8 cellular contexts compared by ENCODE assay signal in the genomic region with DNA sequence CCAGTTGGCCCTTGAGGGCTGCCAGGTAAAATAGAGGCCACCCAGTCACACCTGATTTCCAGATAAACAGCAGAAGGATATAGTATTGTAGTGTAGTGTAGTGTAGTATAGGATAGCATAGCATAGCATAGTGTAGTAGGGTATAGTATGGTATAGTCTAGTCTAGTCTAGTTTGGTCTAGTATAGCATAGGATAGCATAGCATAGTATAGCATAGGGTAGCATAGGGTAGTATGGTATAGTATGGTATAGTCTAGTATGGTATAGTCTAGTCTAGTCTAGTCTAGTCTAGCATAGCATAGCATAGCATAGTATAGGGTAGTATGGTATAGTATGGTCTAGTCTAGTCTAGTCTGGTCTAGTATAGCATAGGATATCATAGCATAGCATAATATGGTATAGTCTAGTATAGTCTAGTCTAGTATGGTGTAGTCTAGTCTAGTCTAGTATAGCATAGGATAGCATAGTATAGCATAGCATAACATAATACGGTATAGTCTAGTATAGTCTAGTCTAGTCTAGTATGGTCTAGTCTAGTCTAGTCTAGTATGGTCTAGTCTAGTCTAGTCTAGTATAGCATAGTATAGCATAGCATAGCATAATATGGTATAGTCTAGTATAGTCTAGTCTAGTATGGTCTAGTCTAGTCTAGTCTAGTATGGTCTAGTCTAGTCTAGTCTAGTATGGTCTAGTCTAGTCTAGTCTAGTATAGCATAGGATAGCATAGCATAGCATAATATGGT. TPM values are rescaled to one million over a fixed set of nuclear protein-coding genes. Genes with fewer than 3 reads are reported as not detected.
DNase-seq lines count a peak whose midpoint lies in the region; ATAC-seq, FAIRE-seq and TF ChIP-seq lines count a peak whose summit lies in the region.
"Not testable (repeated sequence)": the region's sequence is repeated elsewhere in the genome, so short reads cannot be mapped to it uniquely, and the experiment has no call there.
"Had no signal": no experiment of that assay in that cellular context is flagged by ENCODE, and none has a peak within 500 bp of the region (broad histone marks: within the 10 kb centered on the region; RNA-seq: fewer than 3 reads in every experiment).

No MANE protein-coding gene starts in this region.

- not testable (repeated sequence) for TF ChIP-seq EP300 in GM12878 (IDR thresholded peaks at IDR 0.05; ENCODE audit: borderline replicate concordance in 1 of 2, control insufficient read depth in 1 of 2, low read depth in 2 of 2, low read length in 2 of 2)

- SMC1A ChIA-PET in GM12878 (lab: Charles Lee; ENCODE audit: uncharacterized antibody, unreplicated experiment), result not testable (repeated sequence)

- H3K4me3 Mint-ChIP-seq in activated CD4-positive, alpha-beta T cell treated with anti-CD3 and anti-CD28 coated beads for 36 hours; naive thymus-derived CD4-positive, alpha-beta T cell: not testable (repeated sequence)

- H3K4me3 ChIP-seq in Panc1 (ENCODE audit: low read depth in 2 of 2, low read length in 2 of 2); GM12878; naive thymus-derived CD4-positive, alpha-beta T cell (ENCODE audit: low read length); small intestine (ENCODE audit: low read depth in 1 of 2, low read length in 2 of 2): not testable (repeated sequence)

- H3K36me3 Mint-ChIP-seq in activated CD4-positive, alpha-beta T cell treated with anti-CD3 and anti-CD28 coated beads for 36 hours (ENCODE audit: low read depth); naive thymus-derived CD4-positive, alpha-beta T cell: not testable (repeated sequence)

- not testable (repeated sequence) for H3K4me1 Mint-ChIP-seq in activated CD4-positive, alpha-beta T cell treated with anti-CD3 and anti-CD28 coated beads for 36 hours
- H3K4me1 Mint-ChIP-seq in naive thymus-derived CD4-positive, alpha-beta T cell, result peaks cover 7 to 32% (median 18%) of the 10 kb centered on the region in 7 donors

- RAD21 ChIA-PET in GM12878 (lab: Charles Lee; ENCODE audit: unreplicated experiment), result not testable (repeated sequence)

- not testable (repeated sequence) for TF ChIP-seq POLR2A in GM12891 (IDR thresholded peaks at IDR 0.05; ENCODE audit: low read depth, low read length); GM12878 (IDR thresholded peaks at IDR 0.05; ENCODE audit: low read depth, low read length)

- not testable (repeated sequence) for H3K36me3 ChIP-seq in Panc1 (ENCODE audit: control insufficient read depth, insufficient read depth, low read length); GM12878 (ENCODE audit: control insufficient read depth in 2 of 2, insufficient read depth in 2 of 2, low read length in 1 of 2); small intestine (ENCODE audit: control insufficient read depth in 2 of 2, insufficient read depth in 2 of 2, low read length in 2 of 2)
- peaks cover 0 to 24% (median 3%) of the 10 kb centered on the region in 3 experiments for H3K36me3 ChIP-seq in naive thymus-derived CD4-positive, alpha-beta T cell (ENCODE audit: control insufficient read depth in 2 of 3, insufficient read depth in 3 of 3, low read length in 3 of 3)

- CTCF ChIA-PET in Panc1 (lab: Charles Lee); activated CD4-positive, alpha-beta T cell treated with anti-CD3 and anti-CD28 coated beads for 36 hours (lab: Charles Lee); GM12878 (lab: Yijun Ruan, JAX); naive thymus-derived CD4-positive, alpha-beta T cell (lab: Charles Lee): not testable (repeated sequence)

- not testable (repeated sequence) for H3K9me3 Mint-ChIP-seq in activated CD4-positive, alpha-beta T cell treated with anti-CD3 and anti-CD28 coated beads for 36 hours (ENCODE audit: low read depth); naive thymus-derived CD4-positive, alpha-beta T cell

- H3K79me2 ChIP-seq in GM12878 (ENCODE audit: control insufficient read depth, insufficient read depth, low read length), result not testable (repeated sequence)

- not testable (repeated sequence) for H3K9ac ChIP-seq in GM12878 (ENCODE audit: control insufficient read depth, insufficient read depth, low read length)

- DNase-seq in GM12891 (ENCODE audit: insufficient read length, low spot score); Panc1 (ENCODE audit: low read depth, low spot score); activated CD4-positive, alpha-beta T cell treated with anti-CD3 and anti-CD28 coated beads for 36 hours; GM12878 (ENCODE audit: low read depth, low spot score); naive thymus-derived CD4-positive, alpha-beta T cell; small intestine: not testable (repeated sequence)

- WGBS in GM12878 (ENCODE audit: insufficient coverage, insufficient replicate concordance, low lambda C conversion rate, missing lambda C conversion rate), result 100% methylated on average over 1 of the region's 1 CpG
- WGBS in small intestine, 3 donors, result 96 to 100% (median 98%) methylated on average over 1 of the region's 1 CpG

- not testable (repeated sequence) for TF ChIP-seq RAD21 in GM12878 (IDR thresholded peaks at IDR 0.05; ENCODE audit: insufficient read depth, low read depth, low read length)

- not testable (repeated sequence) for H2AFZ ChIP-seq in GM12878 (ENCODE audit: control insufficient read depth, low read depth, low read length)

- not testable (repeated sequence) for H3K9me3 ChIP-seq in Panc1 (ENCODE audit: control insufficient read depth, insufficient read depth, low read depth, low read length); GM12878 (replicated peaks; ENCODE audit: control insufficient read depth, insufficient read depth, low read length); naive thymus-derived CD4-positive, alpha-beta T cell (ENCODE audit: control insufficient read depth in 2 of 3, low read length in 3 of 3); small intestine (ENCODE audit: control insufficient read depth, low read depth)

- H3K4me1 ChIP-seq in Panc1 (ENCODE audit: control insufficient read depth, insufficient read depth, low read length); GM12878 (ENCODE audit: control insufficient read depth, insufficient read depth, low read length); small intestine (ENCODE audit: control insufficient read depth in 2 of 2, insufficient read depth in 1 of 2, low read depth in 1 of 2, low read length in 1 of 2): not testable (repeated sequence)
- peaks cover 4 to 12% of the 10 kb centered on the region in 2 donors for H3K4me1 ChIP-seq in naive thymus-derived CD4-positive, alpha-beta T cell (ENCODE audit: control insufficient read depth in 2 of 2, insufficient read depth in 2 of 2, low read length in 2 of 2)

- H3K4me2 ChIP-seq in GM12878 (ENCODE audit: control insufficient read depth, insufficient read depth), result not testable (repeated sequence)

- TF ChIP-seq CTCF in Panc1 (IDR thresholded peaks at IDR 0.05); GM12878 (IDR thresholded peaks at IDR 0.05 in 2 of 3, conservative IDR thresholded peaks at IDR 0.05 in 1 of 3; ENCODE audit: control insufficient read depth in 2 of 3, extremely low read depth in 1 of 3, insufficient read depth in 1 of 3, low read depth in 3 of 3, low read length in 3 of 3): not testable (repeated sequence)

- not testable (repeated sequence) for H3K27me3 Mint-ChIP-seq in activated CD4-positive, alpha-beta T cell treated with anti-CD3 and anti-CD28 coated beads for 36 hours; naive thymus-derived CD4-positive, alpha-beta T cell

- ATAC-seq in Panc1, result peak; percentile 49
- ATAC-seq in activated CD4-positive, alpha-beta T cell treated with anti-CD3 and anti-CD28 coated beads for 36 hours, result peak; percentile 13
- ATAC-seq in GM12878, result peak; percentile 28; the same call in 1 of the 3 replicates
- ATAC-seq in naive thymus-derived CD4-positive, alpha-beta T cell, result peak; percentile 44

- not testable (repeated sequence) for H3K27ac ChIP-seq in Panc1 (ENCODE audit: low read length); GM12878 (ENCODE audit: control insufficient read depth, insufficient read depth); naive thymus-derived CD4-positive, alpha-beta T cell (ENCODE audit: low read depth, low read length); small intestine (ENCODE audit: low read depth in 1 of 2, low read length in 1 of 2)

- BruUV-seq in Panc1 (replicated peaks; lab: Mats Ljungman, UMichigan); GM12878 (replicated peaks; lab: Mats Ljungman, UMichigan): not testable (repeated sequence)

- FAIRE-seq in GM12891 (lab: Jason Lieb, UNC) (peak; percentile 89), GM12878 (lab: Jason Lieb, UNC) (peak; percentile 84), small intestine (lab: Jason Lieb, UNC) (peak; percentile 67)

- not testable (repeated sequence) for H4K20me1 ChIP-seq in GM12878 (ENCODE audit: control insufficient read depth, insufficient read depth)

- POLR2A ChIA-PET in Panc1 (lab: Charles Lee); activated CD4-positive, alpha-beta T cell treated with anti-CD3 and anti-CD28 coated beads for 36 hours (lab: Charles Lee); naive thymus-derived CD4-positive, alpha-beta T cell (lab: Charles Lee): not testable (repeated sequence)
- POLR2A ChIA-PET in GM12878 (lab: Charles Lee), result interaction anchor here (0.6 kb wide), 1 partner anchor 28 kb away, joined by 4 read pairs; no protein-coding TSS in a partner anchor

- not testable (repeated sequence) for H3K27ac Mint-ChIP-seq in activated CD4-positive, alpha-beta T cell treated with anti-CD3 and anti-CD28 coated beads for 36 hours; naive thymus-derived CD4-positive, alpha-beta T cell

- H3K27me3 ChIP-seq in Panc1 (ENCODE audit: control insufficient read depth, insufficient read depth, low read length); GM12878 (replicated peaks in 1 of 2; ENCODE audit: control insufficient read depth in 2 of 2, insufficient read depth in 2 of 2, low read length in 1 of 2); naive thymus-derived CD4-positive, alpha-beta T cell (ENCODE audit: control insufficient read depth in 2 of 2, insufficient read depth in 2 of 2, low read length in 2 of 2); small intestine (ENCODE audit: control insufficient read depth in 2 of 2, insufficient read depth in 2 of 2, low read length in 2 of 2): not testable (repeated sequence)

- intact Hi-C loops in Panc1 (cut with micrococcal nuclease; ENCODE audit: unreplicated experiment); activated CD4-positive, alpha-beta T cell treated with anti-CD3 and anti-CD28 coated beads for 36 hours (cut with DNase I, micrococcal nuclease); GM12878 (cut with micrococcal nuclease; ENCODE audit: unreplicated experiment); naive thymus-derived CD4-positive, alpha-beta T cell (cut with micrococcal nuclease): not testable (repeated sequence)

- in situ Hi-C loops in Panc1 (cut with HindIII; ENCODE audit: low pct_unique_long_range_greater_than_20kb, low sequenced_read_pairs); GM12878 (cut with MboI): not testable (repeated sequence)

RNA-seq across cellular contexts. Expression of gene ANO9, which starts 6.6 kb away (rescaled TPM):
- 30.5 TPM for polyA plus RNA-seq in GM12891 (2012; ENCODE audit: low read depth, missing spikeins)
- total RNA-seq in Panc1 (2021; ENCODE audit: unreplicated experiment), result 61.4 TPM
- polyA plus RNA-seq in Panc1 (2012; ENCODE audit: insufficient read length), result 56.7 TPM
- 10 to 100 TPM; 31.7 to 38.8 TPM for total RNA-seq in activated CD4-positive, alpha-beta T cell treated with anti-CD3 and anti-CD28 coated beads for 36 hours
- total RNA-seq in GM12878 (2013; cell fraction: nucleolus; rRNA removed), result 106 and 107 TPM in 2 replicates
- 16.3 and 19.8 TPM in 2 replicates for total RNA-seq in GM12878 (2014; rRNA removed)
- 7.6 and 9.4 TPM in 2 replicates for total RNA-seq in GM12878 (2014; rRNA removed; fragmentation: Illumina TruSeq; extraction: Trizol)
- total RNA-seq in GM12878 (2021), result 37.0 and 42.3 TPM in 2 replicates
- 14.4 TPM for polyA plus RNA-seq in GM12878 (2011; ENCODE audit: low read depth)
- polyA plus RNA-seq in GM12878 (2011; rRNA removed), result 12.7 and 21.8 TPM in 2 replicates
- 15.7 and 24.8 TPM in 2 replicates for polyA plus RNA-seq in GM12878 (2011; cell fraction: cytosol; rRNA removed)
- 445 and 483 TPM in 2 replicates for polyA plus RNA-seq in GM12878 (2011; cell fraction: nucleus; rRNA removed)
- 46.7 and 48.0 TPM in 2 replicates for polyA plus RNA-seq in GM12878 (2012)
- 3.0 and 9.5 TPM in 2 replicates for polyA plus RNA-seq in GM12878 (2014; fragmentation: Illumina TruSeq; extraction: Trizol)
- 1 to 10 TPM in 1 of 2 experiments, under 1 TPM in 1; 0.21 to 1.6 TPM for polyA plus RNA-seq in GM12878 (2014; fragmentation: Nextera tagmentation; extraction: Ambion mirVana)
- 42.1 and 51.0 TPM in 2 replicates for polyA plus RNA-seq in GM12878 (2014; rRNA removed)
- polyA plus RNA-seq in GM12878 (2016; fragmentation: Nextera tagmentation; extraction: Ambion mirVana), result 10 to 100 TPM; 11.0 to 13.0 TPM
- 7.8 and 14.5 TPM in 2 replicates for polyA minus RNA-seq in GM12878 (2011; rRNA and poly(A)+ RNA removed)
- 3.9 and 5.2 TPM in 2 replicates for polyA minus RNA-seq in GM12878 (2011; cell fraction: cytosol; rRNA and poly(A)+ RNA removed)
- polyA minus RNA-seq in GM12878 (2011; cell fraction: nucleus; rRNA and poly(A)+ RNA removed), result 38.2 and 44.2 TPM in 2 replicates
- 100 to 1,000 TPM in 1 of 5 experiments, 10 to 100 TPM in 4; 85.2 to 107 (median 94.0) TPM for total RNA-seq in naive thymus-derived CD4-positive, alpha-beta T cell
- 1 to 10 TPM; 9.0 to 9.7 TPM for polyA plus RNA-seq in naive thymus-derived CD4-positive, alpha-beta T cell
- 100 to 1,000 TPM in 2 of 3 donors, 10 to 100 TPM in 1; 84.7 to 363 (median 279) TPM for polyA plus RNA-seq in small intestine
- total RNA-seq: A172 had no signal

RNA-seq across cellular contexts. Expression of gene PTDSS2, which starts 14.9 kb away (rescaled TPM):
- polyA plus RNA-seq in GM12891 (2012; ENCODE audit: low read depth, missing spikeins), result 7.6 TPM
- total RNA-seq in Panc1 (2021; ENCODE audit: unreplicated experiment) (103 TPM), GM12878 (2014; rRNA removed) (17.2 and 18.3 TPM in 2 replicates), GM12878 (2014; rRNA removed; fragmentation: Illumina TruSeq; extraction: Trizol) (4.8 and 6.6 TPM in 2 replicates), GM12878 (2021) (21.1 and 24.9 TPM in 2 replicates)
- polyA plus RNA-seq in Panc1 (2012; ENCODE audit: insufficient read length), result 165 TPM
- 10 to 100 TPM; 14.8 to 18.8 TPM for total RNA-seq in activated CD4-positive, alpha-beta T cell treated with anti-CD3 and anti-CD28 coated beads for 36 hours
- total RNA-seq in GM12878 (2013; cell fraction: nucleolus; rRNA removed), result 62.9 and 72.6 TPM in 2 replicates
- polyA plus RNA-seq in GM12878 (2011; ENCODE audit: low read depth), result 4.3 TPM
- polyA plus RNA-seq in GM12878 (2011; rRNA removed) (6.0 and 9.1 TPM in 2 replicates), GM12878 (2014; fragmentation: Illumina TruSeq; extraction: Trizol) (6.1 and 9.9 TPM in 2 replicates), GM12878 (2014; fragmentation: Nextera tagmentation; extraction: Ambion mirVana) (under 1 TPM; 0.39 to 0.66 TPM), GM12878 (2014; rRNA removed) (18.4 and 18.5 TPM in 2 replicates), GM12878 (2016; fragmentation: Nextera tagmentation; extraction: Ambion mirVana) (10 to 100 TPM; 12.6 to 16.8 TPM), small intestine (10 to 100 TPM in 2 of 3 donors, 1 to 10 TPM in 1; 9.5 to 20.3 (median 10.5) TPM)
- 15.2 and 17.0 TPM in 2 replicates for polyA plus RNA-seq in GM12878 (2011; cell fraction: cytosol; rRNA removed)
- 92.1 and 99.5 TPM in 2 replicates for polyA plus RNA-seq in GM12878 (2011; cell fraction: nucleus; rRNA removed)
- 14.4 and 15.3 TPM in 2 replicates for polyA plus RNA-seq in GM12878 (2012)
- 14.0 and 20.2 TPM in 2 replicates for polyA minus RNA-seq in GM12878 (2011; rRNA and poly(A)+ RNA removed)
- polyA minus RNA-seq in GM12878 (2011; cell fraction: cytosol; rRNA and poly(A)+ RNA removed), result 3.5 and 4.7 TPM in 2 replicates
- polyA minus RNA-seq in GM12878 (2011; cell fraction: nucleus; rRNA and poly(A)+ RNA removed), result 14.5 and 26.6 TPM in 2 replicates
- 10 to 100 TPM; 19.3 to 27.7 (median 23.4) TPM for total RNA-seq in naive thymus-derived CD4-positive, alpha-beta T cell
- polyA plus RNA-seq in naive thymus-derived CD4-positive, alpha-beta T cell, result 1 to 10 TPM; 9.0 to 9.9 TPM

RNA-seq across cellular contexts. Expression of gene SIGIRR, which starts 20.4 kb away (rescaled TPM):
- polyA plus RNA-seq in GM12891 (2012; ENCODE audit: low read depth, missing spikeins), result 4.6 TPM
- total RNA-seq in Panc1 (2021; ENCODE audit: unreplicated experiment) (183 TPM), GM12878 (2014; rRNA removed) (5.2 and 6.5 TPM in 2 replicates), GM12878 (2014; rRNA removed; fragmentation: Illumina TruSeq; extraction: Trizol) (1.9 and 3.8 TPM in 2 replicates), GM12878 (2021) (10.1 and 10.9 TPM in 2 replicates)
- polyA plus RNA-seq in Panc1 (2012; ENCODE audit: insufficient read length), result 313 TPM
- total RNA-seq in activated CD4-positive, alpha-beta T cell treated with anti-CD3 and anti-CD28 coated beads for 36 hours, result 10 to 100 TPM; 33.0 to 34.9 TPM
- 3.3 and 3.7 TPM in 2 replicates for total RNA-seq in GM12878 (2013; cell fraction: nucleolus; rRNA removed)
- 3.5 TPM for polyA plus RNA-seq in GM12878 (2011; ENCODE audit: low read depth)
- polyA plus RNA-seq in GM12878 (2011; rRNA removed) (2.2 and 5.1 TPM in 2 replicates), GM12878 (2014; fragmentation: Illumina TruSeq; extraction: Trizol) (0.82 and 1.7 TPM in 2 replicates), GM12878 (2014; fragmentation: Nextera tagmentation; extraction: Ambion mirVana) (1 to 10 TPM in 1 of 2 experiments, under 1 TPM in 1; 0.18 to 1.2 TPM), GM12878 (2014; rRNA removed) (10.5 and 10.8 TPM in 2 replicates), GM12878 (2016; fragmentation: Nextera tagmentation; extraction: Ambion mirVana) (1 to 10 TPM; 5.2 to 7.2 TPM), small intestine (100 to 1,000 TPM in 2 of 3 donors, 10 to 100 TPM in 1; 96.1 to 219 (median 215) TPM)
- 8.6 and 12.4 TPM in 2 replicates for polyA plus RNA-seq in GM12878 (2011; cell fraction: cytosol; rRNA removed)
- polyA plus RNA-seq in GM12878 (2011; cell fraction: nucleus; rRNA removed), result 22.5 TPM in 2 replicates
- polyA plus RNA-seq in GM12878 (2012), result 8.7 and 14.5 TPM in 2 replicates
- 1.7 and 4.0 TPM in 2 replicates for polyA minus RNA-seq in GM12878 (2011; rRNA and poly(A)+ RNA removed)
- polyA minus RNA-seq in GM12878 (2011; cell fraction: cytosol; rRNA and poly(A)+ RNA removed), result 4.8 and 5.9 TPM in 2 replicates
- 3.1 and 3.3 TPM in 2 replicates for polyA minus RNA-seq in GM12878 (2011; cell fraction: nucleus; rRNA and poly(A)+ RNA removed)
- 100 to 1,000 TPM; 210 to 497 (median 392) TPM for total RNA-seq in naive thymus-derived CD4-positive, alpha-beta T cell
- 100 to 1,000 TPM; 223 to 305 TPM for polyA plus RNA-seq in naive thymus-derived CD4-positive, alpha-beta T cell

RNA-seq across cellular contexts. Expression of gene PKP3, which starts 41.2 kb away (rescaled TPM):
- polyA plus RNA-seq in GM12891 (2012; ENCODE audit: low read depth, missing spikeins), result 0.09 TPM
- total RNA-seq in Panc1 (2021; ENCODE audit: unreplicated experiment) (36.8 TPM), GM12878 (2014; rRNA removed) (not detected in 2 replicates), GM12878 (2014; rRNA removed; fragmentation: Illumina TruSeq; extraction: Trizol) (not detected in 2 replicates), GM12878 (2021) (0.37 and 0.90 TPM in 2 replicates)
- 38.8 TPM for polyA plus RNA-seq in Panc1 (2012; ENCODE audit: insufficient read length)
- under 1 TPM; 0.07 to 0.18 TPM for total RNA-seq in activated CD4-positive, alpha-beta T cell treated with anti-CD3 and anti-CD28 coated beads for 36 hours
- not detected in 2 replicates for total RNA-seq in GM12878 (2013; cell fraction: nucleolus; rRNA removed)
- not detected for polyA plus RNA-seq in GM12878 (2011; ENCODE audit: low read depth)
- polyA plus RNA-seq in GM12878 (2011; rRNA removed) (not detected in 2 replicates), GM12878 (2014; fragmentation: Illumina TruSeq; extraction: Trizol) (not detected in 2 replicates), GM12878 (2014; fragmentation: Nextera tagmentation; extraction: Ambion mirVana) (not detected), GM12878 (2014; rRNA removed) (0.23 and 0.45 TPM in 2 replicates), GM12878 (2016; fragmentation: Nextera tagmentation; extraction: Ambion mirVana) (not detected), small intestine (100 to 1,000 TPM in 2 of 3 donors, 10 to 100 TPM in 1; 97.0 to 152 (median 125) TPM)
- 0.05 TPM in 1 of 2 replicates, not detected in the other for polyA plus RNA-seq in GM12878 (2011; cell fraction: cytosol; rRNA removed)
- 0.09 and 0.34 TPM in 2 replicates for polyA plus RNA-seq in GM12878 (2011; cell fraction: nucleus; rRNA removed)
- polyA plus RNA-seq in GM12878 (2012), result not detected in 2 replicates
- not detected in 2 replicates for polyA minus RNA-seq in GM12878 (2011; rRNA and poly(A)+ RNA removed)
- 1.5 and 2.1 TPM in 2 replicates for polyA minus RNA-seq in GM12878 (2011; cell fraction: cytosol; rRNA and poly(A)+ RNA removed)
- polyA minus RNA-seq in GM12878 (2011; cell fraction: nucleus; rRNA and poly(A)+ RNA removed), result 0.12 and 1.2 TPM in 2 replicates
- not detected for total RNA-seq in naive thymus-derived CD4-positive, alpha-beta T cell
- not detected for polyA plus RNA-seq in naive thymus-derived CD4-positive, alpha-beta T cell
- total RNA-seq: B cell had no signal
